ENCODE assay signal across 12 cellular contexts in the genomic region with DNA sequence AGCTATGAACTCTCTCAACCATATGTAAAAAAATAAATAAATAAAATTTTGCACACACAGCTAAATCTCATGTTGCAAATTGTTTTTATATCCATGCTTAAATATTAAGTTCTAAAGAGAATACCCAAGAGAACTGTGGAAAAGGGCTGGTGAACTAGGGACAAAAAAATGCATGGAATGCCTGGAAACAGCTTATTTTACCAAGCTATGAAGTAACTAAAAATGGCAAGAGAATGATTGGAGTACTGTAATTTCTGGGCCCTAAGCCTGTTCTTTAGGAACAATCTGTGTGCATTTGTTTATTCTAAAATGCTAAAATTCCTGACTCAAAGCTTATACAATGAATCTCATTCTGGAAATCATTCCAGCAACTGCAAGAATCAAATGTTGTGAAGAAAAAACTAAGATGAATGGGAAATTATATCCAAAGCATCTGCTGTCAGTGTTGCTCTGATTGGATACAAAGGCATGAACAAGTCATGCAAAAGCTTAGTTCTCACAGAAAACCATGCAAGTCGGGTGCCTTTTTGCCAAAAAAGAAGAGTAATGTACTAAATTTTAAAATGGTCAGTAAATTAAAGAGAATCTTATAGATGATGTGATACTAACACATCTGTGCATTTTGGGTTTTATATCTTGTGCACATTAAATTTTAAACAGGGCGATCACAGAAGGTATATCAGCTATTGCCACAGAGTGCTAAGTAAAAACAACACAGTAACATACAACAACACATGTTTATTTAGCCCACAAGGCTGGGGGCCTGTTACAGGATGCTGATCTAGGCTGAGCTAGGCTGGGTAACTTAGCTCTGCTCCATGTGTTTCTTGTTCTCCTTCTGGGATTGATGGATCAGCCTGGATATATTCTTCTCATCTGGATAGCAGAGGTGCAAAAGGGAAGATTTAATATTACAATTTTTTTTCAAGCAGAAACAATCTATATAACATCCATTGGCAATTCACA.
DNase-seq lines count a peak whose midpoint lies in the region; FAIRE-seq and TF ChIP-seq lines count a peak whose summit lies in the region.
"Had no signal": no experiment of that assay in that cellular context is flagged by ENCODE, and none has a peak within 500 bp of the region (broad histone marks: within the 10 kb centered on the region; RNA-seq: fewer than 3 reads in every experiment).

No MANE protein-coding gene starts in this region.

- no peaks in the 10 kb centered on the region for H3K36me3 Mint-ChIP-seq in osteocyte (ENCODE audit: unreplicated experiment)

- H3K4me1 Mint-ChIP-seq in osteocyte (ENCODE audit: unreplicated experiment): peaks cover 34% of the 10 kb centered on the region

- no peak overlapping the region for H3K4me3 Mint-ChIP-seq in osteocyte (ENCODE audit: unreplicated experiment)

- no peaks in the 10 kb centered on the region for H3K9me3 Mint-ChIP-seq in osteocyte (ENCODE audit: unreplicated experiment)
- H3K9me3 Mint-ChIP-seq: activated T-helper 2 cell treated with anti-CD3 and anti-CD28 coated beads, Interferon-gamma antibody, Interleukin-2, Interleukin-4, amounts not matched to agents 10 μg/mL and 5 μg/mL and 100 μg/mL, durations not matched to agents 14 hours and 24 hours and 36 hours had no signal

- DNase-seq in Caki2 (ENCODE audit: low read depth): peak; percentile 8
- peak; percentile 44 for DNase-seq in RCC 7860 (ENCODE audit: low spot score)
- peak; percentile 94 for DNase-seq in fibroblast of gingiva (ENCODE audit: low read depth)
- DNase-seq in osteocyte (ENCODE audit: extremely low spot score, unreplicated experiment): no peak
- no peak for DNase-seq in AML-193 (lab: John Stamatoyannopoulos, UW)
- DNase-seq in GM13977 (ENCODE audit: low spot score): no peak
- DNase-seq in mesenteric fat pad (ENCODE audit: low spot score): no peak
- DNase-seq in putamen (ENCODE audit: low spot score): no peak
- DNase-seq: activated CD4-positive, alpha-beta T cell treated with anti-CD3 and anti-CD28 coated beads for 1 hour; NCI-H69; nucleus accumbens had no signal

- no peak for FAIRE-seq in RCC 7860 (lab: Jason Lieb, UNC)

- no peak for TF ChIP-seq CTCF in osteocyte (IDR thresholded peaks at IDR 0.05)
- no peak for TF ChIP-seq CTCF in GM13977 (IDR thresholded peaks at IDR 0.05; ENCODE audit: extremely low read depth, insufficient read depth, missing control alignments)

- H3K27ac Mint-ChIP-seq in osteocyte (ENCODE audit: unreplicated experiment): peak overlapping the region; percentile 74
- H3K27ac Mint-ChIP-seq: activated T-helper 2 cell treated with anti-CD3 and anti-CD28 coated beads, Interferon-gamma antibody, Interleukin-2, Interleukin-4, amounts not matched to agents 10 μg/mL and 5 μg/mL and 100 μg/mL, durations not matched to agents 14 hours and 24 hours and 36 hours had no signal

- in situ Hi-C loops in Caki2 (cut with HindIII; ENCODE audit: low pct_unique_long_range_greater_than_20kb, low sequenced_read_pairs) (no loop called here), GM13977 (cut with MboI; ENCODE audit: low pct_unique_long_range_greater_than_20kb, low sequenced_read_pairs, unreplicated experiment) (no loop called here)

- no peaks in the 10 kb centered on the region for H3K27me3 Mint-ChIP-seq in osteocyte (ENCODE audit: unreplicated experiment)

Comparison
In these comparisons a context has a peak if more than half of its experiments do, and no peak if none do; other contexts are left out.
1. DNase-seq: peak in Caki2 (single experiment), RCC 7860 (single experiment) and fibroblast of gingiva (single experiment); none in osteocyte (single experiment), AML-193 (0 of 2), GM13977 (single experiment), mesenteric fat pad (single experiment) and putamen (single experiment).